1 cellular context compared by ENCODE assay signal in genomic region chr2:204015118-204015842, GRCh38.
TF ChIP-seq lines count a peak whose summit lies in the region.

No MANE protein-coding gene starts in this region.

TF ChIP-seq in HEK293T, 16 proteins besides CTCF, POLR2A, EP300 and RAD21:
- TF ChIP-seq ZNF384 (IDR thresholded peaks at IDR 0.05), result no peak
- TF ChIP-seq TARDBP (IDR thresholded peaks at IDR 0.05), result no peak
- TF ChIP-seq CTBP1 (IDR thresholded peaks at IDR 0.05; ENCODE audit: borderline replicate concordance), result no peak
- TF ChIP-seq ARNT (IDR thresholded peaks at IDR 0.05), result no peak
- TF ChIP-seq SUZ12 (IDR thresholded peaks at IDR 0.05), result no peak
- TF ChIP-seq ELF4 (IDR thresholded peaks at IDR 0.05), result no peak
- TF ChIP-seq BHLHE40 (IDR thresholded peaks at IDR 0.05; ENCODE audit: borderline replicate concordance), result no peak
- TF ChIP-seq FOXA1 (IDR thresholded peaks at IDR 0.05), result no peak
- no peak for TF ChIP-seq NFRKB (IDR thresholded peaks at IDR 0.05)
- no peak for TF ChIP-seq LEF1 (IDR thresholded peaks at IDR 0.05; ENCODE audit: borderline replicate concordance)
- TF ChIP-seq L3MBTL2 (conservative IDR thresholded peaks at IDR 0.05), result no peak; the same call in 1 of the 2 replicates
- TF ChIP-seq SP1 (IDR thresholded peaks at IDR 0.05), result no peak
- no peak for TF ChIP-seq FOXK2 (IDR thresholded peaks at IDR 0.05)
- TF ChIP-seq HDGF (IDR thresholded peaks at IDR 0.05; ENCODE audit: borderline replicate concordance), result no peak
- TF ChIP-seq PKNOX1 (IDR thresholded peaks at IDR 0.05), result no peak
- no peak for TF ChIP-seq FOXM1 (IDR thresholded peaks at IDR 0.05; ENCODE audit: borderline replicate concordance)
